ENCODE assay signal across 27 cellular contexts in genomic region chr5:30341492-30341891, GRCh38.
"Had no signal": no experiment of that assay in that cellular context is flagged by ENCODE, and none has a peak within 500 bp of the region (broad histone marks: within the 10 kb centered on the region; RNA-seq: fewer than 3 reads in every experiment).

No MANE protein-coding gene starts in this region.

- H3K4me1 ChIP-seq: colonic mucosa, esophagus squamous epithelium had no signal

- ATAC-seq: activated CD4-positive, CD25-positive, alpha-beta regulatory T cell treated with anti-CD3 and anti-CD28 coated beads, Interleukin-2, amount 50 U/mL, for 24 hours; activated CD8-positive, alpha-beta T cell treated with anti-CD3 and anti-CD28 coated beads for 36 hours; activated T-cell treated with anti-CD3 and anti-CD28 coated beads, Interleukin-2, amount 50 U/mL, for 4 hours; activated T-helper 17 cell treated with anti-CD3 and anti-CD28 coated beads, Interleukin-2, amount 50 U/mL, for 72 hours; T-helper 17 cell had no signal

- H3K27me3 ChIP-seq: brain microvascular endothelial cell, colonic mucosa, esophagus squamous epithelium had no signal

- H3K36me3 ChIP-seq: brain microvascular endothelial cell, colonic mucosa, esophagus squamous epithelium, WERI-Rb-1 had no signal

- H3K9me3 ChIP-seq: colonic mucosa had no signal

- DNase-seq: activated B cell treated with CpG ODN at 0.5 μM for 24 hours; activated CD4-positive, alpha-beta T cell treated with anti-CD3 and anti-CD28 coated beads for 48 hours; activated CD4-positive, alpha-beta T cell treated with anti-CD3 and anti-CD28 coated beads, Interleukin-2, amount 50 U/mL, for 1 hour; activated CD4-positive, alpha-beta T cell treated with anti-CD3 and anti-CD28 coated beads, Interleukin-2, amount 50 U/mL, for 48 hours; activated CD8-positive, alpha-beta memory T cell treated with anti-CD3 and anti-CD28 coated beads for 24 hours; activated CD8-positive, alpha-beta T cell treated with anti-CD3 and anti-CD28 coated beads for 36 hours; activated effector memory CD4-positive, alpha-beta T cell treated with Interleukin-2 at 50 U/mL for 16 hours; activated gamma-delta T cell treated with Interleukin-2 at 50 U/mL for 16 hours; activated naive CD4-positive, alpha-beta T cell treated with anti-CD3 and anti-CD28 coated beads, Interleukin-2, amount 50 U/mL, for 16 hours; activated naive CD4-positive, alpha-beta T cell treated with Interleukin-2 at 50 U/mL for 16 hours; activated T-cell treated with anti-CD3 and anti-CD28 coated beads, Interleukin-2, amount 50 U/mL, for 4 hours; amniotic stem cell; anterior cingulate cortex; brain microvascular endothelial cell; caudate nucleus; colonic mucosa; effector CD8-positive, alpha-beta T cell; esophagus squamous epithelium; foreskin melanocyte; head of caudate nucleus; T-helper 1 cell; T-helper 17 cell; T1000; WERI-Rb-1 had no signal

- H3K4me3 ChIP-seq: colonic mucosa, esophagus squamous epithelium had no signal

- H3K27ac ChIP-seq: brain microvascular endothelial cell, colonic mucosa, epithelial cell of prostate, esophagus squamous epithelium, WERI-Rb-1 had no signal
